In genomic region chrX:9604111-9604907, GRCh38 we compare ENCODE assay signal across 15 cellular contexts.
A peak's percentile ranks its signal among the peaks of the same experiment; 100 is the strongest.
DNase-seq lines count a peak whose midpoint lies in the region; TF ChIP-seq lines count a peak whose summit lies in the region.
"Had no signal": no experiment of that assay in that cellular context is flagged by ENCODE, and none has a peak within 500 bp of the region (broad histone marks: within the 10 kb centered on the region; RNA-seq: fewer than 3 reads in every experiment).

No MANE protein-coding gene starts in this region.

- TF ChIP-seq CTCF in nephron (IDR thresholded peaks at IDR 0.05; ENCODE audit: unreplicated experiment in 3 of 3) (no peak), thyroid gland (IDR thresholded peaks at IDR 0.05) (no peak), Caco-2 (IDR thresholded peaks at IDR 0.05; ENCODE audit: insufficient read depth in 1 of 2, low read depth in 1 of 2, low read length in 1 of 2, severe bottlenecking in 1 of 2, unreplicated experiment in 1 of 2) (no peak)

- peaks cover 8% of the 10 kb centered on the region for H3K27me3 Mint-ChIP-seq in nephron (ENCODE audit: low read depth)
- H3K27me3 Mint-ChIP-seq in Caco-2 (ENCODE audit: insufficient read depth, unreplicated experiment): no peaks in the 10 kb centered on the region
- H3K27me3 Mint-ChIP-seq: activated CD4-positive, alpha-beta memory T cell treated with anti-CD3 and anti-CD28 coated beads, Interleukin-2, amount 10 ng/mL, durations not matched to agents 7 days and 5 days had no signal

- 51 to 68% methylated on average over 2 to 6 of the region's 17 CpGs for WGBS in thyroid gland, 2 donors

- H3K9me3 ChIP-seq in thyroid gland: no peaks in the 10 kb centered on the region
- no peaks in the 10 kb centered on the region for H3K9me3 ChIP-seq in Caco-2
- H3K9me3 ChIP-seq: Peyer's patch had no signal

- peaks cover 9% of the 10 kb centered on the region for H3K9me3 Mint-ChIP-seq in nephron
- no peaks in the 10 kb centered on the region for H3K9me3 Mint-ChIP-seq in Caco-2 (ENCODE audit: unreplicated experiment)
- H3K9me3 Mint-ChIP-seq: activated CD4-positive, alpha-beta memory T cell treated with anti-CD3 and anti-CD28 coated beads, Interleukin-2, amount 10 ng/mL, durations not matched to agents 7 days and 5 days had no signal

- CTCF ChIA-PET in Caco-2 (lab: Charles Lee): no interaction called here

- peak in 53 of 56 donors; percentile 1 to 83 (median 48) for DNase-seq in amygdala (lab: John Stamatoyannopoulos, UW)
- peak; percentile 12 to 89 (median 72) for DNase-seq in head of caudate nucleus
- DNase-seq in thyroid gland: peak; percentile 78 to 86
- DNase-seq in Caco-2: no peak
- no peak for DNase-seq in NCI-H510A treated with DMSO at 0.1 percent for 48 hours (lab: John Stamatoyannopoulos, UW)
- DNase-seq in NCI-H187 (lab: John Stamatoyannopoulos, UW): no peak
- DNase-seq: activated CD4-positive, alpha-beta memory T cell treated with anti-CD3 and anti-CD28 coated beads, Interleukin-2, amount 10 ng/mL, durations not matched to agents 7 days and 5 days; activated gamma-delta T cell treated with Interleukin-2 at 50 U/mL for 16 hours; NCI-H1436 treated with DMSO at 0.1 percent for 48 hours; NCI-H524 treated with DMSO at 0.1 percent for 48 hours; Peyer's patch; stimulated activated CD4-positive, alpha-beta T cell treated with anti-CD3 and anti-CD28 coated beads, Interleukin-2, amount 100 ng/mL, for 48 hours; stimulated activated naive CD8-positive, alpha-beta T cell treated with anti-CD3 and anti-CD28 coated beads, Interleukin-15, Interleukin-2, amounts not matched to agents 100 U/mL and 50 U/mL, for 24 hours had no signal

- H3K4me3 Mint-ChIP-seq in nephron (peak overlapping the region in 1 of 3 experiments; percentile 28), Caco-2 (ENCODE audit: unreplicated experiment) (no peak overlapping the region)
- H3K4me3 Mint-ChIP-seq: activated CD4-positive, alpha-beta memory T cell treated with anti-CD3 and anti-CD28 coated beads, Interleukin-2, amount 10 ng/mL, durations not matched to agents 7 days and 5 days had no signal

- H3K27ac Mint-ChIP-seq in nephron (peak overlapping the region; percentile 91 to 98 (median 96)), Caco-2 (ENCODE audit: unreplicated experiment) (no peak overlapping the region)
- H3K27ac Mint-ChIP-seq: activated CD4-positive, alpha-beta memory T cell treated with anti-CD3 and anti-CD28 coated beads, Interleukin-2, amount 10 ng/mL, durations not matched to agents 7 days and 5 days had no signal

- BruUV-seq in Caco-2 (replicated peaks; lab: Mats Ljungman, UMichigan): no TSS peak

- POLR2A ChIA-PET in Caco-2 (lab: Charles Lee): no interaction called here

- H3K27ac ChIP-seq in thyroid gland: peak overlapping the region; percentile 70 to 82 (median 77)
- H3K27ac ChIP-seq: Peyer's patch had no signal

- H3K4me3 ChIP-seq in thyroid gland (replicated peaks in 1 of 3) (no peak overlapping the region), Caco-2 (ENCODE audit: low read depth, low read length) (no peak overlapping the region)
- H3K4me3 ChIP-seq: K562, Peyer's patch had no signal

- H3K4me1 ChIP-seq in thyroid gland: peaks cover 9 to 22% of the 10 kb centered on the region in 2 donors
- no peaks in the 10 kb centered on the region for H3K4me1 ChIP-seq in Caco-2
- H3K4me1 ChIP-seq: Peyer's patch had no signal

- H3K4me1 Mint-ChIP-seq in nephron: peaks cover 25% of the 10 kb centered on the region
- no peaks in the 10 kb centered on the region for H3K4me1 Mint-ChIP-seq in Caco-2 (ENCODE audit: low read depth, unreplicated experiment)
- H3K4me1 Mint-ChIP-seq: activated CD4-positive, alpha-beta memory T cell treated with anti-CD3 and anti-CD28 coated beads, Interleukin-2, amount 10 ng/mL, durations not matched to agents 7 days and 5 days had no signal

- H3K27me3 ChIP-seq in thyroid gland: no peaks in the 10 kb centered on the region
- H3K27me3 ChIP-seq in Caco-2 (replicated peaks; ENCODE audit: control insufficient read depth, insufficient read depth, low read length): no peaks in the 10 kb centered on the region
- H3K27me3 ChIP-seq: Peyer's patch had no signal

- intact Hi-C loops in head of caudate nucleus (cut with DNase I): no loop called here
- intact Hi-C loops in thyroid gland (cut with DNase I): no loop called here
- intact Hi-C loops in Caco-2 (cut with micrococcal nuclease; ENCODE audit: unreplicated experiment): no loop called here

- TF ChIP-seq POLR2A in thyroid gland (IDR thresholded peaks at IDR 0.05): no peak

- H3K36me3 ChIP-seq in thyroid gland (no peaks in the 10 kb centered on the region), Caco-2 (ENCODE audit: control insufficient read depth, insufficient read depth, low read length) (no peaks in the 10 kb centered on the region)
- H3K36me3 ChIP-seq: Peyer's patch had no signal

- peaks cover 16% of the 10 kb centered on the region for H3K36me3 Mint-ChIP-seq in nephron (ENCODE audit: low read depth)
- peaks cover 13% of the 10 kb centered on the region for H3K36me3 Mint-ChIP-seq in Caco-2 (ENCODE audit: insufficient read depth, unreplicated experiment)

Comparison
In these comparisons a context has a peak if more than half of its experiments do, and no peak if none do; other contexts are left out.
1. DNase-seq: peak in amygdala (53 of 56), head of caudate nucleus (42 of 42) and thyroid gland (2 of 2); none in Caco-2 (0 of 2), NCI-H510A treated with DMSO at 0.1 percent for 48 hours (single experiment) and NCI-H187 (0 of 2).